14 cellular contexts compared by ENCODE assay signal in genomic region chr1:54705153-54705552, GRCh38. TPM values are rescaled to one million over a fixed set of nuclear protein-coding genes. Genes with fewer than 3 reads are reported as not detected.
DNase-seq lines count a peak whose midpoint lies in the region; ATAC-seq and TF ChIP-seq lines count a peak whose summit lies in the region.
"Had no signal": no experiment of that assay in that cellular context is flagged by ENCODE, and none has a peak within 500 bp of the region (broad histone marks: within the 10 kb centered on the region; RNA-seq: fewer than 3 reads in every experiment).

No MANE protein-coding gene starts in this region.

- no peaks in the 10 kb centered on the region for H4K20me1 ChIP-seq in HCT116 (ENCODE audit: insufficient read depth)

- H3K9me3 ChIP-seq in HCT116 (ENCODE audit: control insufficient read depth in 1 of 2, insufficient read depth in 1 of 2, low read depth in 1 of 2, low read length in 2 of 2): no peaks in the 10 kb centered on the region
- H3K9me3 ChIP-seq in adipocyte (ENCODE audit: control insufficient read depth, low read length): no peaks in the 10 kb centered on the region
- H3K9me3 ChIP-seq in liver (ENCODE audit: control insufficient read depth in 4 of 4, low read length in 3 of 4): no peaks in the 10 kb centered on the region

- H3K4me3 ChIP-seq in HCT116 (replicated peaks in 1 of 2; ENCODE audit: low read depth in 1 of 2, low read length in 2 of 2) (no peak overlapping the region), adipocyte (ENCODE audit: low read length) (no peak overlapping the region), liver (ENCODE audit: low read depth in 1 of 3, low read length in 3 of 3) (no peak overlapping the region)

- peak; percentile 13 for DNase-seq in EH (ENCODE audit: low read depth)
- no peak for DNase-seq in HCT116 (ENCODE audit: low read depth, low spot score)
- peak; percentile 4 for DNase-seq in adipocyte (ENCODE audit: low read depth)
- no peak for DNase-seq in SIG-M5 treated with dmso at 0.1 percent for 504 hours (lab: John Stamatoyannopoulos, UW; ENCODE audit: unreplicated experiment)
- no peak for DNase-seq in mesenteric fat pad (ENCODE audit: low spot score)
- DNase-seq: ACHN, AML-193, COR-L47, NCI-H1417, NCI-H187 treated with DMSO at 0.1 percent for 48 hours, NCI-H526 treated with DMSO at 0.1 percent for 48 hours, SHP77 treated with DMSO at 0.1 percent for 48 hours had no signal

- TF ChIP-seq RAD21 in HCT116 (IDR thresholded peaks at IDR 0.05; ENCODE audit: low read depth): no peak
- TF ChIP-seq RAD21 in liver (IDR thresholded peaks at IDR 0.05): no peak

- H3K27ac ChIP-seq in HCT116 (ENCODE audit: low read depth, low read length) (no peak overlapping the region), liver (ENCODE audit: low read depth in 1 of 2, low read length in 2 of 2) (no peak overlapping the region)

- no peak for TF ChIP-seq CTCF in HCT116 (IDR thresholded peaks at IDR 0.05 in 2 of 3, conservative IDR thresholded peaks at IDR 0.05 in 1 of 3; ENCODE audit: borderline replicate concordance in 1 of 3, insufficient read depth in 1 of 3, low read depth in 2 of 3, low read length in 2 of 3)
- no peak for TF ChIP-seq CTCF in liver (IDR thresholded peaks at IDR 0.05; ENCODE audit: low read depth, low read length, missing input control)

- H3K9ac ChIP-seq in HCT116 (ENCODE audit: low read length): no peak overlapping the region
- H3K9ac ChIP-seq in adipocyte (ENCODE audit: low read length): no peak overlapping the region
- H3K9ac ChIP-seq in liver (ENCODE audit: low read depth in 1 of 2, low read length in 2 of 2): no peak overlapping the region

- 86% methylated on average over 2 of the region's 2 CpGs for WGBS in liver

- ATAC-seq in HCT116 (no peak), GM18498 (IDR thresholded peaks at IDR 0.05; ENCODE audit: unreplicated experiment) (no peak)

- CTCF ChIA-PET in HCT116 (lab: Charles Lee): no interaction called here

- H3K27me3 ChIP-seq in HCT116 (ENCODE audit: insufficient read depth, low read length): peaks cover 30% of the 10 kb centered on the region
- H3K27me3 ChIP-seq in adipocyte (replicated peaks; ENCODE audit: control insufficient read depth, insufficient read depth, low read length): peaks cover 47% of the 10 kb centered on the region
- no peaks in the 10 kb centered on the region for H3K27me3 ChIP-seq in liver (ENCODE audit: control insufficient read depth in 4 of 4, insufficient read depth in 4 of 4, low read length in 3 of 4)

- RAD21 ChIA-PET in HCT116 (lab: Charles Lee; ENCODE audit: low non-redundant PET in 1 of 2, low total read pairs in 2 of 2, uncharacterized antibody in 2 of 2, unreplicated experiment in 2 of 2): no interaction called here

- BruUV-seq in HCT116 (replicated peaks; lab: Mats Ljungman, UMichigan): no TSS peak

- intact Hi-C loops in HCT116 (cut with micrococcal nuclease): no loop called here

- no peak overlapping the region for H3K4me2 ChIP-seq in HCT116 (ENCODE audit: low read length)

- no peaks in the 10 kb centered on the region for H3K9me2 ChIP-seq in HCT116 (ENCODE audit: insufficient read depth)

- H3K79me2 ChIP-seq in HCT116 (ENCODE audit: insufficient read depth, low read length): no peaks in the 10 kb centered on the region

- H3K36me3 ChIP-seq in HCT116 (ENCODE audit: control insufficient read depth in 1 of 2, insufficient read depth in 2 of 2, low read length in 2 of 2) (no peaks in the 10 kb centered on the region), adipocyte (ENCODE audit: control insufficient read depth, insufficient read depth, low read length, severe bottlenecking) (no peaks in the 10 kb centered on the region), liver (ENCODE audit: control insufficient read depth in 4 of 4, insufficient read depth in 3 of 4, low read depth in 1 of 4, low read length in 3 of 4) (peaks cover 0 to 29% (median 11%) of the 10 kb centered on the region in 4 donors)

- H3K4me1 ChIP-seq in HCT116 (ENCODE audit: control insufficient read depth in 1 of 2, insufficient read depth in 2 of 2, low read length in 2 of 2): no peaks in the 10 kb centered on the region
- no peaks in the 10 kb centered on the region for H3K4me1 ChIP-seq in adipocyte (ENCODE audit: control insufficient read depth, insufficient read depth, low read length)
- no peaks in the 10 kb centered on the region for H3K4me1 ChIP-seq in liver (ENCODE audit: control insufficient read depth in 4 of 4, insufficient read depth in 4 of 4, low read length in 3 of 4)

- H2AFZ ChIP-seq in HCT116 (ENCODE audit: low read depth, low read length, poor library complexity, severe bottlenecking): no peak overlapping the region

- no peak for TF ChIP-seq POLR2A in HCT116 (IDR thresholded peaks at IDR 0.05; ENCODE audit: borderline replicate concordance, extremely low read depth, insufficient read depth, insufficient read length)

- POLR2A ChIA-PET in HCT116 (lab: Charles Lee): no interaction called here

TF ChIP-seq in HCT116, 20 proteins besides CTCF, POLR2A, EP300 and RAD21 (continues in another document):
- TF ChIP-seq JUND (IDR thresholded peaks at IDR 0.05): no peak
- no peak for TF ChIP-seq CBX3 (IDR thresholded peaks at IDR 0.05; ENCODE audit: low read depth)
- no peak for TF ChIP-seq MAX (IDR thresholded peaks at IDR 0.05)
- TF ChIP-seq SP1 (IDR thresholded peaks at IDR 0.05; ENCODE audit: low read depth): no peak
- peak; percentile 63 for TF ChIP-seq REST (IDR thresholded peaks at IDR 0.05; ENCODE audit: low read depth)

TF ChIP-seq in liver, 16 proteins besides CTCF, POLR2A, EP300 and RAD21:
- TF ChIP-seq REST (IDR thresholded peaks at IDR 0.05) (peak; percentile 42), FOXA2 (IDR thresholded peaks at IDR 0.05) (no peak)

RNA-seq across cellular contexts. Expression of gene TTC4, which starts 10.5 kb away (rescaled TPM):
- 26.3 TPM for total RNA-seq in HCT116 (2021; ENCODE audit: unreplicated experiment)
- polyA plus RNA-seq in HCT116 (2012): 16.9 and 18.7 TPM in 2 replicates
- 10 to 100 TPM in 1 of 2 donors, 1 to 10 TPM in 1; 9.0 to 10.9 TPM for total RNA-seq in liver
- 1 to 10 TPM; 6.9 to 7.2 TPM for polyA plus RNA-seq in liver
- total RNA-seq in mesenteric fat pad: 18.1 TPM

RNA-seq across cellular contexts. Expression of gene PARS2, which starts 59.2 kb away (rescaled TPM):
- total RNA-seq in HCT116 (2021; ENCODE audit: unreplicated experiment): 9.6 TPM
- 5.2 and 7.0 TPM in 2 replicates for polyA plus RNA-seq in HCT116 (2012)
- total RNA-seq in liver: 1 to 10 TPM; 3.1 to 3.4 TPM
- polyA plus RNA-seq in liver: 1 to 10 TPM; 2.1 to 4.1 TPM
- 1.9 TPM for total RNA-seq in mesenteric fat pad

Comparison
In these comparisons a context has a peak if more than half of its experiments do, and no peak if none do; other contexts are left out.
1. DNase-seq: peak in EH (single experiment) and adipocyte (single experiment); none in HCT116 (single experiment), SIG-M5 treated with dmso at 0.1 percent for 504 hours (single experiment) and mesenteric fat pad (single experiment).